ENCODE assay signal across 9 cellular contexts in genomic region chr19:54203151-54203611, GRCh38. TPM values are rescaled to one million over a fixed set of nuclear protein-coding genes. Genes with fewer than 3 reads are reported as not detected.
DNase-seq lines count a peak whose midpoint lies in the region; ATAC-seq and TF ChIP-seq lines count a peak whose summit lies in the region.
"Had no signal": no experiment of that assay in that cellular context is flagged by ENCODE, and none has a peak within 500 bp of the region (broad histone marks: within the 10 kb centered on the region; RNA-seq: fewer than 3 reads in every experiment).

No MANE protein-coding gene starts in this region.

- H3K9me3 Mint-ChIP-seq in CD8-positive, alpha-beta memory T cell = no peaks in the 10 kb centered on the region
- no peaks in the 10 kb centered on the region for H3K9me3 Mint-ChIP-seq in nephron

- peak overlapping the region; percentile 31 for H3K9ac ChIP-seq in endocrine pancreas (ENCODE audit: control insufficient read depth, insufficient read depth, low read length)

- peak overlapping the region in 7 of 8 donors; percentile 55 to 100 (median 95) for H3K27ac Mint-ChIP-seq in CD8-positive, alpha-beta memory T cell
- peak overlapping the region; percentile 42 to 83 (median 76) for H3K27ac Mint-ChIP-seq in nephron

- no peak for TF ChIP-seq CTCF in nephron (IDR thresholded peaks at IDR 0.05; ENCODE audit: unreplicated experiment in 3 of 3)

- peak overlapping the region; percentile 57 for H3K27ac ChIP-seq in CD8-positive, alpha-beta memory T cell (ENCODE audit: low read depth, low read length)

- DNase-seq in CD8-positive, alpha-beta memory T cell = no peak
- DNase-seq in MG63 = peak; percentile 66
- no peak for DNase-seq in ureter (ENCODE audit: low spot score)
- DNase-seq in NCI-H2227 treated with DMSO at 0.1 percent for 48 hours (lab: John Stamatoyannopoulos, UW) = no peak
- DNase-seq: stimulated activated CD4-positive, alpha-beta T cell treated with anti-CD3 and anti-CD28 coated beads, Interleukin-12 subunit alpha, Interleukin-12 subunit beta, amount 100 ng/mL, for 4 hours had no signal

- POLR2A ChIA-PET in CD8-positive, alpha-beta memory T cell (lab: Charles Lee) = no interaction called here

- ATAC-seq in GM21717 (IDR thresholded peaks at IDR 0.05; ENCODE audit: unreplicated experiment) (no peak), GM21526 (IDR thresholded peaks at IDR 0.05; ENCODE audit: low FRiP score, unreplicated experiment) (no peak)

- peaks cover 54% of the 10 kb centered on the region for H3K36me3 ChIP-seq in CD8-positive, alpha-beta memory T cell (ENCODE audit: insufficient read depth, low read length)
- H3K36me3 ChIP-seq in MG63 (peaks cover 75% of the 10 kb centered on the region), endocrine pancreas (ENCODE audit: control insufficient read depth, insufficient read depth, low read length) (peaks cover 6% of the 10 kb centered on the region)

- H3K27me3 Mint-ChIP-seq in CD8-positive, alpha-beta memory T cell = peaks cover 0 to 4% of the 10 kb centered on the region in 2 donors
- H3K27me3 Mint-ChIP-seq in nephron (ENCODE audit: low read depth) = no peaks in the 10 kb centered on the region

- no peaks in the 10 kb centered on the region for H3K9me3 ChIP-seq in CD8-positive, alpha-beta memory T cell (ENCODE audit: low read length)
- H3K9me3 ChIP-seq in MG63 = no peaks in the 10 kb centered on the region
- H3K9me3 ChIP-seq in endocrine pancreas (ENCODE audit: control insufficient read depth, low read length) = no peaks in the 10 kb centered on the region

- H3K4me1 Mint-ChIP-seq in CD8-positive, alpha-beta memory T cell = peaks cover 60 to 84% (median 66%) of the 10 kb centered on the region in 3 donors
- H3K4me1 Mint-ChIP-seq in nephron = peaks cover 63% of the 10 kb centered on the region

- peaks cover 0 to 74% (median 12%) of the 10 kb centered on the region in 3 donors for H3K36me3 Mint-ChIP-seq in CD8-positive, alpha-beta memory T cell
- H3K36me3 Mint-ChIP-seq in nephron (ENCODE audit: low read depth) = peaks cover 74% of the 10 kb centered on the region

- H3K4me3 ChIP-seq in CD8-positive, alpha-beta memory T cell (ENCODE audit: low read length) = no peak overlapping the region
- H3K4me3 ChIP-seq in MG63 (peak overlapping the region; percentile 82), endocrine pancreas (ENCODE audit: control insufficient read depth, insufficient read depth, low read length) (peak overlapping the region; percentile 80)

- CTCF ChIA-PET in CD8-positive, alpha-beta memory T cell (lab: Charles Lee) = interaction anchor here (1.2 kb wide), 1 partner anchor 8 kb away, joined by 3 read pairs; no protein-coding TSS in a partner anchor

- peak overlapping the region; percentile 34 to 100 (median 99) for H3K4me3 Mint-ChIP-seq in CD8-positive, alpha-beta memory T cell
- peak overlapping the region; percentile 93 to 98 (median 97) for H3K4me3 Mint-ChIP-seq in nephron

- no peaks in the 10 kb centered on the region for H3K27me3 ChIP-seq in CD8-positive, alpha-beta memory T cell (ENCODE audit: insufficient read depth, low read length, poor library complexity, severe bottlenecking)
- H3K27me3 ChIP-seq in MG63 (no peaks in the 10 kb centered on the region), endocrine pancreas (ENCODE audit: control insufficient read depth, insufficient read depth, low read length) (no peaks in the 10 kb centered on the region)

- peaks cover 75% of the 10 kb centered on the region for H3K4me1 ChIP-seq in CD8-positive, alpha-beta memory T cell (ENCODE audit: insufficient read depth, low read length)
- H3K4me1 ChIP-seq in endocrine pancreas (ENCODE audit: control insufficient read depth, insufficient read depth, low read length) = peaks cover 24% of the 10 kb centered on the region

RNA-seq across cellular contexts. Expression of gene RPS9, which starts 2.5 kb away (rescaled TPM):
- 1,000 to 10,000 TPM; 1,621 to 1,723 TPM for total RNA-seq in CD8-positive, alpha-beta memory T cell
- 824 TPM for polyA plus RNA-seq in CD8-positive, alpha-beta memory T cell
- total RNA-seq in MG63 (2014; rRNA removed; shearing (Covaris generic); ENCODE audit: low replicate concordance) = 3,013 and 3,637 TPM in 2 replicates
- 1,389 TPM for total RNA-seq in ureter

RNA-seq across cellular contexts. Expression of gene TSEN34, which starts 12.1 kb away (rescaled TPM):
- total RNA-seq in CD8-positive, alpha-beta memory T cell = 10 to 100 TPM; 22.4 to 24.6 TPM
- polyA plus RNA-seq in CD8-positive, alpha-beta memory T cell = 38.2 TPM
- total RNA-seq in MG63 (2014; rRNA removed; shearing (Covaris generic); ENCODE audit: low replicate concordance) = 68.7 and 103 TPM in 2 replicates
- 27.7 TPM for total RNA-seq in ureter

RNA-seq across cellular contexts. Expression of gene MBOAT7, which starts 13.8 kb away (rescaled TPM):
- total RNA-seq in CD8-positive, alpha-beta memory T cell = 100 to 1,000 TPM in 1 of 2 experiments, 10 to 100 TPM in 1; 98.7 to 114 TPM
- 21.9 TPM for polyA plus RNA-seq in CD8-positive, alpha-beta memory T cell
- total RNA-seq in MG63 (2014; rRNA removed; shearing (Covaris generic); ENCODE audit: low replicate concordance) = 15.7 and 43.2 TPM in 2 replicates
- 175 TPM for total RNA-seq in ureter

RNA-seq across cellular contexts. Expression of gene LILRB3, which starts 19.6 kb away (rescaled TPM):
- 1 to 10 TPM in 1 of 2 experiments, under 1 TPM in 1; 0.48 to 1.2 TPM for total RNA-seq in CD8-positive, alpha-beta memory T cell
- polyA plus RNA-seq in CD8-positive, alpha-beta memory T cell = 0.49 TPM
- not detected in 2 replicates for total RNA-seq in MG63 (2014; rRNA removed; shearing (Covaris generic); ENCODE audit: low replicate concordance)
- 5.6 TPM for total RNA-seq in ureter

RNA-seq across cellular contexts. Expression of gene TMC4, which starts 30.2 kb away (rescaled TPM):
- total RNA-seq in CD8-positive, alpha-beta memory T cell = under 1 TPM in 1 of 2 experiments, not detected in 1; 0.18 TPM
- polyA plus RNA-seq in CD8-positive, alpha-beta memory T cell = 0.38 TPM
- total RNA-seq in MG63 (2014; rRNA removed; shearing (Covaris generic); ENCODE audit: low replicate concordance) = not detected in 2 replicates
- total RNA-seq in ureter = 155 TPM
